Comparison of ENCODE assay signal across 1 cellular context in genomic region chr3:133753779-133754164, GRCh38.
TF ChIP-seq lines count a peak whose summit lies in the region.

No MANE protein-coding gene starts in this region.

TF ChIP-seq in K562, 482 proteins besides CTCF, POLR2A, EP300 and RAD21 (continued from another document and continues in another):
- TF ChIP-seq ZNF740 (CRISPR knock-in tag; IDR thresholded peaks at IDR 0.05) (no peak), ZNF740 (tag; IDR thresholded peaks at IDR 0.05) (no peak), TSHZ1 (CRISPR knock-in tag; IDR thresholded peaks at IDR 0.05) (no peak), MCM7 (IDR thresholded peaks at IDR 0.05) (no peak), PHB (CRISPR knock-in tag; IDR thresholded peaks at IDR 0.05) (no peak), GATAD2A (IDR thresholded peaks at IDR 0.05) (no peak), SNIP1 (IDR thresholded peaks at IDR 0.05; ENCODE audit: low read depth) (no peak), ZC3H8 (IDR thresholded peaks at IDR 0.05) (no peak), RNF219 (CRISPR knock-in tag; IDR thresholded peaks at IDR 0.05) (no peak), SFPQ (IDR thresholded peaks at IDR 0.05; ENCODE audit: low read depth, low read length) (no peak), RBM25 (IDR thresholded peaks at IDR 0.05; ENCODE audit: low read depth, low read length, severe bottlenecking) (no peak), HDAC8 (tag; IDR thresholded peaks at IDR 0.05) (no peak), MBD1 (CRISPR knock-in tag; IDR thresholded peaks at IDR 0.05) (no peak), THAP12 (CRISPR knock-in tag; IDR thresholded peaks at IDR 0.05) (no peak), TCF7L2 (IDR thresholded peaks at IDR 0.05; ENCODE audit: low read depth, low read length) (no peak), OTX1 (CRISPR knock-in tag; IDR thresholded peaks at IDR 0.05) (no peak), ETV6 (IDR thresholded peaks at IDR 0.05; ENCODE audit: borderline replicate concordance in 1 of 2, low read depth in 2 of 2, low read length in 1 of 2) (no peak), ETV6 (CRISPR knock-in tag; IDR thresholded peaks at IDR 0.05; ENCODE audit: borderline replicate concordance) (no peak), ELF1 (tag; IDR thresholded peaks at IDR 0.05) (no peak), ZNF507 (tag; conservative IDR thresholded peaks at IDR 0.05) (no peak), MEIS2 (IDR thresholded peaks at IDR 0.05; ENCODE audit: partially characterized antibody) (peak; percentile 53), DACH1 (IDR thresholded peaks at IDR 0.05; ENCODE audit: partially characterized antibody) (no peak), RERE (CRISPR knock-in tag; IDR thresholded peaks at IDR 0.05; ENCODE audit: borderline replicate concordance) (no peak), RFX1 (IDR thresholded peaks at IDR 0.05) (no peak), ZKSCAN1 (IDR thresholded peaks at IDR 0.05; ENCODE audit: low read depth, low read length) (no peak), ZNF143 (CRISPR knock-in tag; IDR thresholded peaks at IDR 0.05) (no peak), FOXP1 (CRISPR knock-in tag; IDR thresholded peaks at IDR 0.05) (no peak), ZZZ3 (IDR thresholded peaks at IDR 0.05) (no peak), LCOR (CRISPR knock-in tag; IDR thresholded peaks at IDR 0.05) (no peak), KDM5B (IDR thresholded peaks at IDR 0.05; ENCODE audit: insufficient replicate concordance, low read depth, low read length) (no peak), KLF1 (tag; IDR thresholded peaks at IDR 0.05) (no peak), ZNF79 (CRISPR knock-in tag; IDR thresholded peaks at IDR 0.05; ENCODE audit: low read depth) (no peak), ZNF655 (CRISPR knock-in tag; IDR thresholded peaks at IDR 0.05) (no peak), E2F3 (CRISPR knock-in tag; IDR thresholded peaks at IDR 0.05) (no peak), SLC30A9 (CRISPR knock-in tag; IDR thresholded peaks at IDR 0.05) (no peak), SMARCE1 (IDR thresholded peaks at IDR 0.05) (peak; percentile 87), TFE3 (CRISPR knock-in tag; IDR thresholded peaks at IDR 0.05) (no peak), ZNF436 (CRISPR knock-in tag; IDR thresholded peaks at IDR 0.05) (no peak), MYNN (IDR thresholded peaks at IDR 0.05) (peak; percentile 70; the same call in 1 of the 2 replicates), MYNN (CRISPR knock-in tag; IDR thresholded peaks at IDR 0.05) (no peak), USF1 (CRISPR knock-in tag; IDR thresholded peaks at IDR 0.05) (no peak), PTBP1 (IDR thresholded peaks at IDR 0.05; ENCODE audit: low read depth, low read length) (no peak), ZNF146 (CRISPR knock-in tag; IDR thresholded peaks at IDR 0.05; ENCODE audit: unreplicated experiment) (no peak)
